In the genomic region with DNA sequence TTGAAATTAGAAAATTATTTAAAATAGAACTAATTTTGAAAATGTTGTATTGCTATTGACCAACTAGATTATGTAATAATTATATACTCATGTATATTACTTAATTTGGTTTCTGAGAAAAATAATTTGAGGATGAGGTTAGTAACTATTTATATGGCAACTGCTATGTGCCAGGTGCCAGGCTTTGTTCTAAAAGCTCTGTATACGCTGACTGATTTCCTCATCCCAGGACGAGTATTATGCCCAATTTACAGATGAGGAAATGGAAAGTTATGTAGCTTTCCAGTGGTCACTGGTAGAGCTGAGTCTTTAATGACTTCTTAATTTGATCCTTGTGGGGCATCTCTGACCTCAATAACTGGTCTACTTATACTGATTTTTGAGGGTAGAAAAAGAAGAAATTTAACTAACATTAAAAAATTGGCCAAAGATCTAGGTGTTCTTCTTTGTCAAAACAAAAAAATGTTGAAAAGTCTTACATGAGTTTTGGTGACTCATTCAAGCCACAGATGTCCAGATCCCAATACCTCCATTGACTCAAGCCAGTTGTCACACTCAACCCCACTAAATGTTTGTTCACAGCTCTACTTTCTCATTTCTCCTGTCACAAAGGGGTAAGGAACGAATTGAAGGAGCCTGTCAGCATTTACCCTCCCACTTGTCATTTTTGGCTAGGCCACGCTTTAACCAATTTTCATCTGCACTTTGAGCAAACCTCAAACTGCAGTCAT, we compare ENCODE assay signal across 1 cellular context.
TF ChIP-seq lines count a peak whose summit lies in the region.

No MANE protein-coding gene starts in this region.

TF ChIP-seq in GM23338, 12 proteins besides CTCF, POLR2A, EP300 and RAD21:
- TF ChIP-seq, protein P1, sequence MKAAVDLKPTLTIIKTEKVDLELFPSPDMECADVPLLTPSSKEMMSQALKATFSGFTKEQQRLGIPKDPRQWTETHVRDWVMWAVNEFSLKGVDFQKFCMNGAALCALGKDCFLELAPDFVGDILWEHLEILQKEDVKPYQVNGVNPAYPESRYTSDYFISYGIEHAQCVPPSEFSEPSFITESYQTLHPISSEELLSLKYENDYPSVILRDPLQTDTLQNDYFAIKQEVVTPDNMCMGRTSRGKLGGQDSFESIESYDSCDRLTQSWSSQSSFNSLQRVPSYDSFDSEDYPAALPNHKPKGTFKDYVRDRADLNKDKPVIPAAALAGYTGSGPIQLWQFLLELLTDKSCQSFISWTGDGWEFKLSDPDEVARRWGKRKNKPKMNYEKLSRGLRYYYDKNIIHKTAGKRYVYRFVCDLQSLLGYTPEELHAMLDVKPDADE (IDR thresholded peaks at IDR 0.05): no peak
- TF ChIP-seq CREB1 (CRISPR knock-in tag; IDR thresholded peaks at IDR 0.05; ENCODE audit: low read depth) (no peak), EZH2phosphoT487 (IDR thresholded peaks at IDR 0.05; ENCODE audit: unreplicated experiment) (no peak), JUNB (IDR thresholded peaks at IDR 0.05; ENCODE audit: unreplicated experiment) (no peak), STAT1 (IDR thresholded peaks at IDR 0.05; ENCODE audit: unreplicated experiment) (no peak), ZNF114 (CRISPR knock-in tag; IDR thresholded peaks at IDR 0.05) (no peak), NANOG (IDR thresholded peaks at IDR 0.05; ENCODE audit: borderline replicate concordance) (no peak), POLR2AphosphoS5 (IDR thresholded peaks at IDR 0.05; ENCODE audit: low read depth) (no peak), EZH2 (IDR thresholded peaks at IDR 0.05; ENCODE audit: low read depth, unreplicated experiment) (no peak), ZNF331 (CRISPR knock-in tag; IDR thresholded peaks at IDR 0.05; ENCODE audit: low read depth) (no peak), ZNF462 (CRISPR knock-in tag; IDR thresholded peaks at IDR 0.05) (no peak)
- TF ChIP-seq, protein P2, sequence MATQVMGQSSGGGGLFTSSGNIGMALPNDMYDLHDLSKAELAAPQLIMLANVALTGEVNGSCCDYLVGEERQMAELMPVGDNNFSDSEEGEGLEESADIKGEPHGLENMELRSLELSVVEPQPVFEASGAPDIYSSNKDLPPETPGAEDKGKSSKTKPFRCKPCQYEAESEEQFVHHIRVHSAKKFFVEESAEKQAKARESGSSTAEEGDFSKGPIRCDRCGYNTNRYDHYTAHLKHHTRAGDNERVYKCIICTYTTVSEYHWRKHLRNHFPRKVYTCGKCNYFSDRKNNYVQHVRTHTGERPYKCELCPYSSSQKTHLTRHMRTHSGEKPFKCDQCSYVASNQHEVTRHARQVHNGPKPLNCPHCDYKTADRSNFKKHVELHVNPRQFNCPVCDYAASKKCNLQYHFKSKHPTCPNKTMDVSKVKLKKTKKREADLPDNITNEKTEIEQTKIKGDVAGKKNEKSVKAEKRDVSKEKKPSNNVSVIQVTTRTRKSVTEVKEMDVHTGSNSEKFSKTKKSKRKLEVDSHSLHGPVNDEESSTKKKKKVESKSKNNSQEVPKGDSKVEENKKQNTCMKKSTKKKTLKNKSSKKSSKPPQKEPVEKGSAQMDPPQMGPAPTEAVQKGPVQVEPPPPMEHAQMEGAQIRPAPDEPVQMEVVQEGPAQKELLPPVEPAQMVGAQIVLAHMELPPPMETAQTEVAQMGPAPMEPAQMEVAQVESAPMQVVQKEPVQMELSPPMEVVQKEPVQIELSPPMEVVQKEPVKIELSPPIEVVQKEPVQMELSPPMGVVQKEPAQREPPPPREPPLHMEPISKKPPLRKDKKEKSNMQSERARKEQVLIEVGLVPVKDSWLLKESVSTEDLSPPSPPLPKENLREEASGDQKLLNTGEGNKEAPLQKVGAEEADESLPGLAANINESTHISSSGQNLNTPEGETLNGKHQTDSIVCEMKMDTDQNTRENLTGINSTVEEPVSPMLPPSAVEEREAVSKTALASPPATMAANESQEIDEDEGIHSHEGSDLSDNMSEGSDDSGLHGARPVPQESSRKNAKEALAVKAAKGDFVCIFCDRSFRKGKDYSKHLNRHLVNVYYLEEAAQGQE (IDR thresholded peaks at IDR 0.05; ENCODE audit: unreplicated experiment): no peak
